ENCODE assay signal across 15 cellular contexts in genomic region chr11:59445624-59446023, GRCh38. TPM values are rescaled to one million over a fixed set of nuclear protein-coding genes. Genes with fewer than 3 reads are reported as not detected.
"Had no signal": no experiment of that assay in that cellular context is flagged by ENCODE, and none has a peak within 500 bp of the region (broad histone marks: within the 10 kb centered on the region; RNA-seq: fewer than 3 reads in every experiment).

No MANE protein-coding gene starts in this region.

RNA-seq across cellular contexts. Expression of gene OR5A1, which starts 9.4 kb away (rescaled TPM):
- total RNA-seq: stomach, subcutaneous adipose tissue, temporal lobe, thoracic aorta, tibial nerve, transverse colon, upper lobe of left lung, upper lobe of right lung, ureter, urinary bladder, uterus, vagina had no signal

RNA-seq across cellular contexts. Expression of gene OR4D6, which starts 11.1 kb away (rescaled TPM):
- total RNA-seq: stomach, subcutaneous adipose tissue, suprapubic skin, temporal lobe, testis, thoracic aorta, thyroid gland, tibial nerve, transverse colon, upper lobe of left lung, upper lobe of right lung, ureter, urinary bladder, uterus, vagina had no signal

RNA-seq across cellular contexts. Expression of gene OR5A2, which starts 19.4 kb away (rescaled TPM):
- total RNA-seq: stomach, subcutaneous adipose tissue, temporal lobe, thoracic aorta, thyroid gland, tibial nerve, transverse colon, upper lobe of left lung, upper lobe of right lung, ureter, urinary bladder, uterus, vagina had no signal

RNA-seq across cellular contexts. Expression of gene OR4D10, which starts 27.5 kb away (rescaled TPM):
- total RNA-seq: stomach, subcutaneous adipose tissue, suprapubic skin, temporal lobe, thoracic aorta, thyroid gland, tibial nerve, transverse colon, upper lobe of left lung, upper lobe of right lung, ureter, urinary bladder, uterus, vagina had no signal

RNA-seq across cellular contexts. Expression of gene OR4D11, which starts 57.8 kb away (rescaled TPM):
- total RNA-seq: stomach, subcutaneous adipose tissue, suprapubic skin, temporal lobe, testis, thoracic aorta, thyroid gland, tibial nerve, transverse colon, upper lobe of left lung, upper lobe of right lung, ureter, urinary bladder, uterus, vagina had no signal
